9 cellular contexts compared by ENCODE assay signal in genomic region chr13:25281193-25281936, GRCh38. TPM values are rescaled to one million over a fixed set of nuclear protein-coding genes. Genes with fewer than 3 reads are reported as not detected.
DNase-seq lines count a peak whose midpoint lies in the region; ATAC-seq and TF ChIP-seq lines count a peak whose summit lies in the region.
"Had no signal": no experiment of that assay in that cellular context is flagged by ENCODE, and none has a peak within 500 bp of the region (broad histone marks: within the 10 kb centered on the region; RNA-seq: fewer than 3 reads in every experiment).

No MANE protein-coding gene starts in this region.

- TF ChIP-seq POLR2A in IMR-90 (IDR thresholded peaks at IDR 0.05; ENCODE audit: low read depth, low read length) = no peak

- H4K91ac ChIP-seq in IMR-90 (ENCODE audit: insufficient read depth, low read depth, low read length) = no peak overlapping the region

- no peak overlapping the region for H2BK20ac ChIP-seq in IMR-90 (ENCODE audit: low read depth, low read length)

- H4K20me1 ChIP-seq in IMR-90 (ENCODE audit: insufficient read depth, low read length) = peaks cover 22% of the 10 kb centered on the region

- no peak overlapping the region for H3K4me2 ChIP-seq in IMR-90 (ENCODE audit: low read depth, low read length)

- H3K27me3 ChIP-seq in IMR-90 (ENCODE audit: control insufficient read depth, insufficient read depth, low read length) = no peaks in the 10 kb centered on the region

- no peak overlapping the region for H3K56ac ChIP-seq in IMR-90 (ENCODE audit: extremely low read depth, insufficient read depth, low read length)

- POLR2A ChIA-PET in IMR-90 (lab: Charles Lee; ENCODE audit: unreplicated experiment) = no interaction called here

- BruUV-seq in IMR-90 (replicated peaks; lab: Mats Ljungman, UMichigan) = no TSS peak

- no peak for TF ChIP-seq RAD21 in IMR-90 (IDR thresholded peaks at IDR 0.05; ENCODE audit: low read length)

- no peak overlapping the region for H3K18ac ChIP-seq in IMR-90 (ENCODE audit: low read depth, low read length)

- no peaks in the 10 kb centered on the region for H3K4me1 ChIP-seq in IMR-90 (ENCODE audit: control insufficient read depth, insufficient read depth, low read length)

- in situ Hi-C loops in IMR-90 (cut with MboI; ENCODE audit: low sequenced_read_pairs) = no loop called here

- H3K27ac ChIP-seq in IMR-90 (ENCODE audit: insufficient read depth, low read length) = no peak overlapping the region
- H3K27ac ChIP-seq: VCaP had no signal

- no peak overlapping the region for H2AK5ac ChIP-seq in IMR-90 (ENCODE audit: low read depth, low read length)

- H3K9me1 ChIP-seq in IMR-90 (ENCODE audit: insufficient read depth, low read length) = peaks cover 5% of the 10 kb centered on the region; the same call in 1 of the 2 replicates

- H3K79me1 ChIP-seq in IMR-90 (ENCODE audit: low read depth in 1 of 2, low read length in 2 of 2) = peaks cover 30 to 51% of the 10 kb centered on the region in 2 experiments

- no peak overlapping the region for H2BK5ac ChIP-seq in IMR-90 (ENCODE audit: low read depth, low read length, poor library complexity, severe bottlenecking)

- no peak overlapping the region for H3K4ac ChIP-seq in IMR-90 (ENCODE audit: low read depth, low read length)

- ATAC-seq in GM18498 (IDR thresholded peaks at IDR 0.05; ENCODE audit: unreplicated experiment) (peak; percentile 90), GM21447 (IDR thresholded peaks at IDR 0.05; ENCODE audit: unreplicated experiment) (peak; percentile 72), IMR-90 (ENCODE audit: low read depth) (no peak)

- no peak for TF ChIP-seq CTCF in IMR-90 (conservative IDR thresholded peaks at IDR 0.05; ENCODE audit: low read depth, low read length)

- WGBS in IMR-90 (ENCODE audit: extremely low coverage in 2 of 2, insufficient read length in 1 of 2), 2 experiments = no CpG with 5 or more reads among the region's 4 CpGs

- H3K9ac ChIP-seq in IMR-90 (ENCODE audit: low read depth, low read length) = no peak overlapping the region

- H2BK15ac ChIP-seq in IMR-90 (ENCODE audit: low read depth, low read length) = no peak overlapping the region

- H4K8ac ChIP-seq in IMR-90 (ENCODE audit: low read depth in 2 of 2, low read length in 2 of 2) = no peak overlapping the region

- no peak overlapping the region for H2AFZ ChIP-seq in IMR-90 (replicated peaks; ENCODE audit: low read length, poor library complexity)

- H3K4me3 ChIP-seq in IMR-90 (ENCODE audit: insufficient read depth, low read depth, low read length) = no peak overlapping the region
- H3K4me3 ChIP-seq: skin epidermis had no signal

- CTCF ChIA-PET in IMR-90 (lab: Yijun Ruan, JAX) = interaction anchor here (0.6 kb wide), 1 partner anchor 517 kb away, joined by 3 read pairs; the partner anchor contains the start of gene RNF17

- H3K23ac ChIP-seq in IMR-90 (ENCODE audit: low read depth, low read length) = no peak overlapping the region

- H3K9me3 ChIP-seq in IMR-90 (ENCODE audit: control insufficient read depth, insufficient read depth, low read length) = no peaks in the 10 kb centered on the region

- H2AK9ac ChIP-seq in IMR-90 (replicated peaks; ENCODE audit: low read depth, low read length, poor library complexity) = no peak overlapping the region

- H3K14ac ChIP-seq in IMR-90 (replicated peaks; ENCODE audit: low read depth, low read length) = no peak overlapping the region

- H2BK120ac ChIP-seq in IMR-90 (ENCODE audit: low read depth, low read length) = no peak overlapping the region

- H3K36me3 ChIP-seq in IMR-90 (ENCODE audit: control insufficient read depth, insufficient read depth, low read length) = peaks cover 1% of the 10 kb centered on the region; the same call in 1 of the 2 replicates

- intact Hi-C loops in IMR-90 (cut with micrococcal nuclease) = no loop called here

- H4K5ac ChIP-seq in IMR-90 (ENCODE audit: low read depth, low read length) = no peak overlapping the region

- DNase-seq in IMR-90 (peak; percentile 3), medulla oblongata (ENCODE audit: extremely low spot score) (peak; percentile 22), NCI-H2029 treated with DMSO at 0.1 percent for 48 hours (lab: John Stamatoyannopoulos, UW) (no peak), iPS-NIHi7 (ENCODE audit: extremely low spot score) (no peak)
- no peak for DNase-seq in activated CD4-positive, CD25-positive, alpha-beta regulatory T cell (lab: John Stamatoyannopoulos, UW)

- dilution Hi-C loops in IMR-90 (cut with HindIII; ENCODE audit: low sequenced_read_pairs, unreplicated experiment) = no loop called here

TF ChIP-seq in IMR-90, 13 proteins besides CTCF, POLR2A, EP300 and RAD21:
- no peak for TF ChIP-seq SMC3 (IDR thresholded peaks at IDR 0.05; ENCODE audit: low read depth, low read length)
- no peak for TF ChIP-seq ELK1 (IDR thresholded peaks at IDR 0.05; ENCODE audit: borderline replicate concordance, low read depth, low read length)

RNA-seq across cellular contexts. Expression of gene MTMR6, which starts 5.9 kb away (rescaled TPM):
- 21.7 and 33.1 TPM in 2 replicates for total RNA-seq in IMR-90 (2012; rRNA removed)
- 7.4 and 9.4 TPM in 2 replicates for polyA plus RNA-seq in IMR-90 (2012; rRNA removed)
- 2.7 and 3.8 TPM in 2 replicates for polyA plus RNA-seq in IMR-90 (2012; cell fraction: cytosol; rRNA removed)
- polyA plus RNA-seq in IMR-90 (2012; cell fraction: nucleus; rRNA removed; ENCODE audit: low replicate concordance) = 1.9 and 5.4 TPM in 2 replicates

RNA-seq across cellular contexts. Expression of gene NUP58, which starts 20.1 kb away (rescaled TPM):
- 50.7 and 61.4 TPM in 2 replicates for total RNA-seq in IMR-90 (2012; rRNA removed)
- 25.2 and 29.7 TPM in 2 replicates for polyA plus RNA-seq in IMR-90 (2012; rRNA removed)
- 14.6 and 20.5 TPM in 2 replicates for polyA plus RNA-seq in IMR-90 (2012; cell fraction: cytosol; rRNA removed)
- 15.1 and 32.3 TPM in 2 replicates for polyA plus RNA-seq in IMR-90 (2012; cell fraction: nucleus; rRNA removed; ENCODE audit: low replicate concordance)

Comparison
In these comparisons a context has a peak if more than half of its experiments do, and no peak if none do; other contexts are left out.
1. DNase-seq: peak in IMR-90 (single experiment) and medulla oblongata (single experiment); none in NCI-H2029 treated with DMSO at 0.1 percent for 48 hours (single experiment), iPS-NIHi7 (single experiment) and activated CD4-positive, CD25-positive, alpha-beta regulatory T cell (0 of 4).